Comparison of ENCODE assay signal across 8 cellular contexts in genomic region chr3:119293105-119293683, GRCh38. TPM values are rescaled to one million over a fixed set of nuclear protein-coding genes. Genes with fewer than 3 reads are reported as not detected.
DNase-seq lines count a peak whose midpoint lies in the region; ATAC-seq and TF ChIP-seq lines count a peak whose summit lies in the region.

No MANE protein-coding gene starts in this region.

- H3K27me3 Mint-ChIP-seq in IgD-negative memory B cell (no peaks in the 10 kb centered on the region), nephron progenitor cell (ENCODE audit: low read depth, poor library complexity) (peaks cover 9% of the 10 kb centered on the region)

- CTCF ChIA-PET in AG04450 (lab: Charles Lee): no interaction called here

- no peak for ATAC-seq in HG02852 (IDR thresholded peaks at IDR 0.05; ENCODE audit: unreplicated experiment)
- no peak for ATAC-seq in HG03135 (IDR thresholded peaks at IDR 0.05; ENCODE audit: unreplicated experiment)

- TF ChIP-seq CTCF in AG04450 (IDR thresholded peaks at IDR 0.05; ENCODE audit: low read depth, low read length): no peak
- no peak for TF ChIP-seq CTCF in nephron progenitor cell (IDR thresholded peaks at IDR 0.05)

- H3K4me1 Mint-ChIP-seq in IgD-negative memory B cell (peaks cover 42 to 51% (median 43%) of the 10 kb centered on the region in 3 donors), nephron progenitor cell (peaks cover 56% of the 10 kb centered on the region)

- POLR2A ChIA-PET in AG04450 (lab: Yijun Ruan, JAX): interaction anchor here (1.2 to 1.6 kb wide), 2 partner anchors 29 to 30 kb away, joined by 3 to 5 read pairs; no protein-coding TSS in a partner anchor

- H3K9me3 ChIP-seq in AG04450 (ENCODE audit: control insufficient read depth, insufficient read depth, low read length): no peaks in the 10 kb centered on the region

- H3K9me3 Mint-ChIP-seq in IgD-negative memory B cell (peaks cover 0 to 2% (median under 1%) of the 10 kb centered on the region in 3 donors), nephron progenitor cell (peaks cover 4% of the 10 kb centered on the region)

- no peaks in the 10 kb centered on the region for H3K27me3 ChIP-seq in AG04450 (ENCODE audit: control insufficient read depth, insufficient read depth, low read length)

- no peak for DNase-seq in AG04450 (ENCODE audit: low read depth, low spot score)
- DNase-seq in nephron progenitor cell: no peak
- no peak for DNase-seq in G401 (ENCODE audit: low spot score)
- DNase-seq in activated gamma-delta T cell treated with Interleukin-2 at 50 U/mL for 16 hours: no peak

- H3K27ac Mint-ChIP-seq in IgD-negative memory B cell (peak overlapping the region; percentile 98 to 99 (median 98)), nephron progenitor cell (peak overlapping the region; percentile 81)

- H3K36me3 Mint-ChIP-seq in IgD-negative memory B cell: no peaks in the 10 kb centered on the region
- H3K36me3 Mint-ChIP-seq in nephron progenitor cell (ENCODE audit: low read depth): peaks cover 2% of the 10 kb centered on the region

- H3K4me3 Mint-ChIP-seq in IgD-negative memory B cell (peak overlapping the region; percentile 90 to 98 (median 98)), nephron progenitor cell (peak overlapping the region; percentile 87)

- H3K27ac ChIP-seq in AG04450 (ENCODE audit: low read depth, low read length): no peak overlapping the region
- H3K27ac ChIP-seq in cingulate gyrus (ENCODE audit: low read depth, low read length): peak overlapping the region; percentile 82

- peak overlapping the region; percentile 89 for H3K4me3 ChIP-seq in AG04450 (ENCODE audit: low read depth, low read length)

- in situ Hi-C loops in G401 (cut with HindIII; ENCODE audit: low sequenced_read_pairs): no loop called here

RNA-seq across cellular contexts. Expression of gene ARHGAP31, which starts 1.0 kb away (rescaled TPM):
- polyA plus RNA-seq in AG04450 (2011; rRNA removed) (14.1 and 16.6 TPM in 2 replicates), IgD-negative memory B cell (9.0 TPM)
- polyA minus RNA-seq in AG04450 (2011; rRNA and poly(A)+ RNA removed): 31.1 and 35.4 TPM in 2 replicates
- not detected in 2 replicates for total RNA-seq in G401 (2014; rRNA removed; shearing (Covaris generic))

RNA-seq across cellular contexts. Expression of gene B4GALT4, which starts 52.5 kb away (rescaled TPM):
- 24.6 and 32.6 TPM in 2 replicates for polyA plus RNA-seq in AG04450 (2011; rRNA removed)
- 19.9 and 22.2 TPM in 2 replicates for polyA minus RNA-seq in AG04450 (2011; rRNA and poly(A)+ RNA removed)
- 8.7 TPM for polyA plus RNA-seq in IgD-negative memory B cell
- 8.7 and 17.8 TPM in 2 replicates for total RNA-seq in G401 (2014; rRNA removed; shearing (Covaris generic))
